ENCODE assay signal across 1 cellular context in the genomic region with DNA sequence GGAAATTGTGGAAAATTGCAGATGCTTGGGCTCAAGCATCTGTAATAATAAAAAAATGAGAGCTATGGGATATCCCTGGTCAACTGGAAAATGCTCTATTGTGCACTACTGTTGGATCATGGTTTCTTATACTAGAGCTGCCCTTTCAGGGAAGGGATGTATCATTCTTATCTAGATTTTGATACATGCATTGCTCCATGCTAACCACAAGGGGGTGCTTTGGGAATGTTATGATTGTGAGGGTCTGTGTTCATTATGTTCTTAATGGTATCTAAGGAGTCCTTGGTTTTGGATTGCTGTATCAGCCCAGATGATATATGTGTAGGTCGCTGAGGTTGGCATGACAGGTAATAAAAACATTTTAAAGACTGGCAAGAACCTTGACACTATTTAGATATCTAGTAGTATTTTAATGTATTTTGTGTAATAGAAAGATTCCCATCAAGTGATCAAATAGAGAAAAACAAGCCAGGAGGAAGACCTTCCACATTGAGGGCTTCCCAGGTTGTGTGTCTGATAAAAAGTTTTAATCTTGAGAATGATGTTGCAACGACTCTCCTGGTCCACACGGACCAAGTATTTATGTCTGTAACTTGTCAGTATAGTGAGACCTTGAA.
TF ChIP-seq lines count a peak whose summit lies in the region.

No MANE protein-coding gene starts in this region.

TF ChIP-seq in HepG2, 621 proteins besides CTCF, POLR2A, EP300 and RAD21 (continued from another document):
- TF ChIP-seq SMC3 (IDR thresholded peaks at IDR 0.05; ENCODE audit: low read length): 0 out of 2 replicates have a peak, but pooled peaks have one; percentile 16
- TF ChIP-seq, protein P1, sequence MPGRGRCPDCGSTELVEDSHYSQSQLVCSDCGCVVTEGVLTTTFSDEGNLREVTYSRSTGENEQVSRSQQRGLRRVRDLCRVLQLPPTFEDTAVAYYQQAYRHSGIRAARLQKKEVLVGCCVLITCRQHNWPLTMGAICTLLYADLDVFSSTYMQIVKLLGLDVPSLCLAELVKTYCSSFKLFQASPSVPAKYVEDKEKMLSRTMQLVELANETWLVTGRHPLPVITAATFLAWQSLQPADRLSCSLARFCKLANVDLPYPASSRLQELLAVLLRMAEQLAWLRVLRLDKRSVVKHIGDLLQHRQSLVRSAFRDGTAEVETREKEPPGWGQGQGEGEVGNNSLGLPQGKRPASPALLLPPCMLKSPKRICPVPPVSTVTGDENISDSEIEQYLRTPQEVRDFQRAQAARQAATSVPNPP (CRISPR knock-in tag; IDR thresholded peaks at IDR 0.05): no peak
- no peak for TF ChIP-seq ZNF180 (CRISPR knock-in tag; IDR thresholded peaks at IDR 0.05; ENCODE audit: borderline replicate concordance, low read depth)
- TF ChIP-seq ZNF20 (CRISPR knock-in tag; IDR thresholded peaks at IDR 0.05): no peak
- no peak for TF ChIP-seq ZMAT3 (CRISPR knock-in tag; conservative IDR thresholded peaks at IDR 0.05)
- no peak for TF ChIP-seq ELF1 (CRISPR knock-in tag; IDR thresholded peaks at IDR 0.05)
- TF ChIP-seq, protein P2, sequence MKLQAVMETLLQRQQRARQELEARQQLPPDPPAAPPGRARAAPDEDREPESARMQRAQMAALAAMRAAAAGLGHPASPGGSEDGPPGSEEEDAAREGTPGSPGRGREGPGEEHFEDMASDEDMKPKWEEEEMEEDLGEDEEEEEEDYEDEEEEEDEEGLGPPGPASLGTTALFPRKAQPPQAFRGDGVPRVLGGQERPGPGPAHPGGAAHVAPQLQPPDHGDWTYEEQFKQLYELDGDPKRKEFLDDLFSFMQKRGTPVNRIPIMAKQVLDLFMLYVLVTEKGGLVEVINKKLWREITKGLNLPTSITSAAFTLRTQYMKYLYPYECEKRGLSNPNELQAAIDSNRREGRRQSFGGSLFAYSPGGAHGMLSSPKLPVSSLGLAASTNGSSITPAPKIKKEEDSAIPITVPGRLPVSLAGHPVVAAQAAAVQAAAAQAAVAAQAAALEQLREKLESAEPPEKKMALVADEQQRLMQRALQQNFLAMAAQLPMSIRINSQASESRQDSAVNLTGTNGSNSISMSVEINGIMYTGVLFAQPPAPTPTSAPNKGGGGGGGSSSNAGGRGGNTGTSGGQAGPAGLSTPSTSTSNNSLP (IDR thresholded peaks at IDR 0.05; ENCODE audit: low read depth, low read length): peak; percentile 61; the same call in 1 of the 2 replicates
